Comparison of ENCODE assay signal across 10 cellular contexts in genomic region chr5:14706615-14707021, GRCh38. TPM values are rescaled to one million over a fixed set of nuclear protein-coding genes. Genes with fewer than 3 reads are reported as not detected.
DNase-seq lines count a peak whose midpoint lies in the region; ATAC-seq, FAIRE-seq and TF ChIP-seq lines count a peak whose summit lies in the region.
"Had no signal": no experiment of that assay in that cellular context is flagged by ENCODE, and none has a peak within 500 bp of the region (broad histone marks: within the 10 kb centered on the region; RNA-seq: fewer than 3 reads in every experiment).

No MANE protein-coding gene starts in this region.

- DNase-seq in OCI-M1 (lab: John Stamatoyannopoulos, UW) (peak; percentile 15), amniotic epithelial cell (ENCODE audit: low read depth) (peak; percentile 92), natural killer cell (no peak), HK-2 (ENCODE audit: unreplicated experiment) (no peak), prostate gland (ENCODE audit: low spot score) (no peak), HepG2 (ENCODE audit: low spot score) (no peak), GM13977 (ENCODE audit: low spot score) (no peak)

- H3K9me3 Mint-ChIP-seq in natural killer cell, result no peaks in the 10 kb centered on the region

- WGBS in prostate gland, result 36% methylated on average over 6 of the region's 6 CpGs
- WGBS in HepG2 (ENCODE audit: low lambda C conversion rate), result 96% methylated on average over 6 of the region's 6 CpGs

- TF ChIP-seq POLR2A in prostate gland (IDR thresholded peaks at IDR 0.05), result no peak
- TF ChIP-seq POLR2A in HepG2 (IDR thresholded peaks at IDR 0.05; ENCODE audit: insufficient read depth in 1 of 2, low read depth in 2 of 2, low read length in 2 of 2), result no peak

- no peaks in the 10 kb centered on the region for H3K79me2 ChIP-seq in HepG2 (ENCODE audit: insufficient read depth, low read length)

- H3K9me3 ChIP-seq in BLaER1 treated with 17β-estradiol and CSF1 and Interleukin-3, amounts not matched to agents 10 nM and 100 nM (replicated peaks in 1 of 11), result no peaks in the 10 kb centered on the region
- H3K9me3 ChIP-seq in prostate gland, result no peaks in the 10 kb centered on the region
- H3K9me3 ChIP-seq in HepG2 (ENCODE audit: low read length), result no peaks in the 10 kb centered on the region

- H4K20me1 ChIP-seq in BLaER1 treated with 17β-estradiol and CSF1 and Interleukin-3, amounts not matched to agents 10 nM and 100 nM, result peaks cover 0 to 30% (median 6%) of the 10 kb centered on the region in 11 experiments; a peak in 11 of 22 replicates
- 0 out of 2 replicates have a peak, but pooled peaks cover 2% of the 10 kb centered on the region for H4K20me1 ChIP-seq in HepG2 (ENCODE audit: insufficient read depth, low read length)

- TF ChIP-seq RAD21 in HepG2 (CRISPR knock-in tag; IDR thresholded peaks at IDR 0.05), result no peak

- H3K27ac Mint-ChIP-seq in natural killer cell, result peak overlapping the region; percentile 88 to 91

- H3K27me3 Mint-ChIP-seq in natural killer cell (ENCODE audit: low read depth in 2 of 2), result no peaks in the 10 kb centered on the region

- in situ Hi-C loops in HepG2 (cut with HindIII; ENCODE audit: extremely low pct_ligation_motif_present, low pct_unique_long_range_greater_than_20kb), result no loop called here
- in situ Hi-C loops in GM13977 (cut with MboI; ENCODE audit: low pct_unique_long_range_greater_than_20kb, low sequenced_read_pairs, unreplicated experiment), result no loop called here

- H3K9ac ChIP-seq in BLaER1 treated with 17β-estradiol and CSF1 and Interleukin-3, amounts not matched to agents 10 nM and 100 nM, result peak overlapping the region; percentile 2 to 64 (median 55); a peak in 17 of 22 replicates
- no peak overlapping the region for H3K9ac ChIP-seq in HepG2 (ENCODE audit: insufficient read depth, low read depth, low read length)
- H3K9ac ChIP-seq: KMS-11 had no signal

- no peak overlapping the region for H3K4me3 ChIP-seq in BLaER1 treated with 17β-estradiol and CSF1 and Interleukin-3, amounts not matched to agents 10 nM and 100 nM
- H3K4me3 ChIP-seq in prostate gland (no peak overlapping the region), HepG2 (replicated peaks in 1 of 3; ENCODE audit: insufficient read depth in 1 of 3, low read depth in 2 of 3, low read length in 3 of 3) (no peak overlapping the region)
- H3K4me3 ChIP-seq: GM12878 had no signal

- POLR2A ChIA-PET in HepG2 (lab: Yijun Ruan, JAX), result no interaction called here

- H2AFZ ChIP-seq in HepG2 (ENCODE audit: low read length), result no peak overlapping the region

- no peaks in the 10 kb centered on the region for H3K27me3 ChIP-seq in BLaER1 treated with 17β-estradiol and CSF1 and Interleukin-3, amounts not matched to agents 10 nM and 100 nM
- H3K27me3 ChIP-seq in prostate gland (replicated peaks; ENCODE audit: insufficient read depth), result no peaks in the 10 kb centered on the region
- H3K27me3 ChIP-seq in HepG2 (ENCODE audit: control insufficient read depth in 1 of 2, insufficient read depth in 2 of 2, low read length in 2 of 2), result no peaks in the 10 kb centered on the region

- BruUV-seq in HepG2 (replicated peaks; lab: Mats Ljungman, UMichigan), result no TSS peak

- ATAC-seq in natural killer cell (peak; percentile 64 to 88 (median 75)), HepG2 (no peak)
- ATAC-seq: GM12878 had no signal

- TF ChIP-seq EP300 in HepG2 (IDR thresholded peaks at IDR 0.05; ENCODE audit: low read depth in 2 of 2, low read length in 2 of 2) (no peak), HepG2 (CRISPR knock-in tag; IDR thresholded peaks at IDR 0.05; ENCODE audit: borderline replicate concordance) (no peak)

- peaks cover 50 to 65% of the 10 kb centered on the region in 2 donors for H3K4me1 Mint-ChIP-seq in natural killer cell

- H3K36me3 Mint-ChIP-seq in natural killer cell, result peaks cover 8% of the 10 kb centered on the region

- H3K4me3 Mint-ChIP-seq in natural killer cell, result peak overlapping the region; percentile 79

- CTCF ChIA-PET in HepG2 (lab: Yijun Ruan, JAX; ENCODE audit: low intra/inter-chr PET ratio, low total read pairs), result no interaction called here

- H3K27ac ChIP-seq in BLaER1 treated with 17β-estradiol and CSF1 and Interleukin-3, amounts not matched to agents 10 nM and 100 nM, result peak overlapping the region; percentile 23 to 76 (median 65); a peak in 21 of 22 replicates
- H3K27ac ChIP-seq in prostate gland (peak overlapping the region in 1 of 2 donors; percentile 51), HepG2 (ENCODE audit: extremely low read length, insufficient read depth, low read length) (no peak overlapping the region)
- H3K27ac ChIP-seq: KMS-11 had no signal

- TF ChIP-seq CTCF in natural killer cell (IDR thresholded peaks at IDR 0.05) (no peak), prostate gland (IDR thresholded peaks at IDR 0.05) (no peak), HepG2 (CRISPR knock-in tag; IDR thresholded peaks at IDR 0.05) (no peak), GM13977 (IDR thresholded peaks at IDR 0.05; ENCODE audit: extremely low read depth, insufficient read depth, missing control alignments) (no peak)

- peak overlapping the region; percentile 52 to 89 (median 64) for H3K4me2 ChIP-seq in BLaER1 treated with 17β-estradiol and CSF1 and Interleukin-3, amounts not matched to agents 10 nM and 100 nM
- no peak overlapping the region for H3K4me2 ChIP-seq in HepG2 (ENCODE audit: low read depth, low read length)
- H3K4me2 ChIP-seq: KMS-11 had no signal

- intact Hi-C loops in natural killer cell (cut with micrococcal nuclease), result loop anchor here (5.0 kb wide), 1 partner anchor 39 kb away; no protein-coding TSS in a partner anchor
- intact Hi-C loops in prostate gland (cut with DNase I), result no loop called here
- intact Hi-C loops in HepG2 (cut with micrococcal nuclease; ENCODE audit: unreplicated experiment), result no loop called here

- peaks cover 48 to 95% (median 89%) of the 10 kb centered on the region in 11 experiments for H3K36me3 ChIP-seq in BLaER1 treated with 17β-estradiol and CSF1 and Interleukin-3, amounts not matched to agents 10 nM and 100 nM
- H3K36me3 ChIP-seq in prostate gland, result peaks cover 0 to 6% of the 10 kb centered on the region in 2 donors
- H3K36me3 ChIP-seq in HepG2 (replicated peaks in 1 of 2; ENCODE audit: control insufficient read depth in 1 of 2, insufficient read depth in 2 of 2, low read length in 2 of 2), result peaks cover 13 to 63% of the 10 kb centered on the region in 2 experiments

- FAIRE-seq in HepG2 (lab: Jason Lieb, UNC), result no peak
- FAIRE-seq: GM12878 had no signal

- peaks cover 36 to 62% (median 39%) of the 10 kb centered on the region in 10 experiments for H3K4me1 ChIP-seq in BLaER1 treated with 17β-estradiol and CSF1 and Interleukin-3, amounts not matched to agents 10 nM and 100 nM
- H3K4me1 ChIP-seq in prostate gland (replicated peaks) (no peaks in the 10 kb centered on the region), HepG2 (ENCODE audit: insufficient read depth, low read length) (peaks cover 6% of the 10 kb centered on the region; the same call in 1 of the 2 replicates)

TF ChIP-seq in HepG2, 621 proteins besides CTCF, POLR2A, EP300 and RAD21 (continues in another document):
- TF ChIP-seq IRF2 (CRISPR knock-in tag; IDR thresholded peaks at IDR 0.05), result no peak
- TF ChIP-seq GABPA (IDR thresholded peaks at IDR 0.05; ENCODE audit: low read depth, low read length), result no peak
- TF ChIP-seq GABPA (CRISPR knock-in tag; IDR thresholded peaks at IDR 0.05; ENCODE audit: low read depth), result no peak
- TF ChIP-seq, protein P1, sequence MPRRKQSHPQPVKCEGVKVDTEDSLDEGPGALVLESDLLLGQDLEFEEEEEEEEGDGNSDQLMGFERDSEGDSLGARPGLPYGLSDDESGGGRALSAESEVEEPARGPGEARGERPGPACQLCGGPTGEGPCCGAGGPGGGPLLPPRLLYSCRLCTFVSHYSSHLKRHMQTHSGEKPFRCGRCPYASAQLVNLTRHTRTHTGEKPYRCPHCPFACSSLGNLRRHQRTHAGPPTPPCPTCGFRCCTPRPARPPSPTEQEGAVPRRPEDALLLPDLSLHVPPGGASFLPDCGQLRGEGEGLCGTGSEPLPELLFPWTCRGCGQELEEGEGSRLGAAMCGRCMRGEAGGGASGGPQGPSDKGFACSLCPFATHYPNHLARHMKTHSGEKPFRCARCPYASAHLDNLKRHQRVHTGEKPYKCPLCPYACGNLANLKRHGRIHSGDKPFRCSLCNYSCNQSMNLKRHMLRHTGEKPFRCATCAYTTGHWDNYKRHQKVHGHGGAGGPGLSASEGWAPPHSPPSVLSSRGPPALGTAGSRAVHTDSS (CRISPR knock-in tag; conservative IDR thresholded peaks at IDR 0.05), result no peak

RNA-seq across cellular contexts. Expression of gene OTULIN, which starts 42.1 kb away (rescaled TPM):
- 100 to 1,000 TPM in 2 of 3 donors, 10 to 100 TPM in 1; 96.5 to 166 (median 102) TPM for total RNA-seq in natural killer cell
- total RNA-seq in prostate gland, result 10 to 100 TPM; 35.5 to 51.8 TPM
- total RNA-seq in HepG2 (2016; rRNA removed; fragmentation: Illumina TruSeq; extraction: Trizol), result 31.9 and 34.8 TPM in 2 replicates
- total RNA-seq in HepG2 (2016; cell fraction: cytosol; rRNA removed; fragmentation: Illumina TruSeq; extraction: Trizol; ENCODE audit: low read depth), result 16.9 and 21.4 TPM in 2 replicates
- total RNA-seq in HepG2 (2016; cell fraction: insoluble cytoplasmic fraction; rRNA removed; fragmentation: Illumina TruSeq; extraction: Trizol), result 31.8 and 34.4 TPM in 2 replicates
- total RNA-seq in HepG2 (2016; cell fraction: membrane; rRNA removed; fragmentation: Illumina TruSeq; extraction: Trizol), result 19.5 and 20.6 TPM in 2 replicates
- 45.8 and 50.5 TPM in 2 replicates for total RNA-seq in HepG2 (2016; cell fraction: nucleus; rRNA removed; fragmentation: Illumina TruSeq; extraction: Trizol)
- 7.0 and 8.9 TPM in 2 replicates for polyA plus RNA-seq in HepG2 (2011; rRNA removed)
- 4.9 and 6.8 TPM in 2 replicates for polyA plus RNA-seq in HepG2 (2011; cell fraction: cytosol; rRNA removed)
- 10.3 and 10.8 TPM in 2 replicates for polyA plus RNA-seq in HepG2 (2011; cell fraction: nucleus; rRNA removed)
- 6.9 and 8.0 TPM in 2 replicates for polyA plus RNA-seq in HepG2 (2012)
- 3.0 and 5.2 TPM in 2 replicates for polyA plus RNA-seq in HepG2 (2016; cell fraction: cytosol; fragmentation: Illumina TruSeq; extraction: Trizol; ENCODE audit: low read depth)
- polyA plus RNA-seq in HepG2 (2016; cell fraction: insoluble cytoplasmic fraction; fragmentation: Illumina TruSeq; extraction: Trizol; ENCODE audit: low read depth), result 21.4 and 24.2 TPM in 2 replicates
- polyA plus RNA-seq in HepG2 (2016; cell fraction: membrane; fragmentation: Illumina TruSeq; extraction: Trizol; ENCODE audit: low read depth), result 8.4 and 9.0 TPM in 2 replicates
- polyA plus RNA-seq in HepG2 (2016; cell fraction: nucleus; fragmentation: Illumina TruSeq; extraction: Trizol; ENCODE audit: insufficient read depth, low read depth), result 20.2 and 24.3 TPM in 2 replicates
- polyA minus RNA-seq in HepG2 (2011; rRNA and poly(A)+ RNA removed; ENCODE audit: low replicate concordance), result 31.4 and 78.2 TPM in 2 replicates
- 8.8 and 9.8 TPM in 2 replicates for polyA minus RNA-seq in HepG2 (2011; cell fraction: cytosol; rRNA and poly(A)+ RNA removed)
- polyA minus RNA-seq in HepG2 (2011; cell fraction: nucleus; rRNA and poly(A)+ RNA removed), result 72.2 and 76.3 TPM in 2 replicates

Comparison
In these comparisons a context has a peak if more than half of its experiments do, and no peak if none do; other contexts are left out.
1. DNase-seq: peak in OCI-M1 (single experiment) and amniotic epithelial cell (single experiment); none in natural killer cell (single experiment), HK-2 (single experiment), prostate gland (single experiment), HepG2 (single experiment) and GM13977 (single experiment).